2 cellular contexts compared by ENCODE assay signal in the genomic region with DNA sequence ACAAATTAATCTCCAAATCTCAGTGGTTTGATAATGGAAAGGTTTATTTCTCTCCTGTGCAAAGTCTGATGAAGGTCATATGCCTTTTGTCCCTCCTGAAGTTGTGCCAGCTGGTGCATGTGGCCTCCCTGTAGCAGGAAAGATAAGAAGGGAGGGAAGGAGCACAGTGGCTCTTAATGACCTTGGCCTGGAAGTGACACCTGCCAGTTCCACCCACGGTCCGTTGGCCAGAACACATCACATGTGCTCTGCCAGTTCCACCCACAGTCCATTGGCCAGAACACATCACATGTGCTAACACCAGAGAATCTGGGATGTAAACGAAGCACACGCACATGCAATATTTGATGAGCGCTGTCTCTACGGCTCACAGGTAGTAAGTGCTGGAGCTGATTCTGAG.
TF ChIP-seq lines count a peak whose summit lies in the region.

No MANE protein-coding gene starts in this region.

TF ChIP-seq in SK-N-SH, 30 proteins besides CTCF, POLR2A, EP300 and RAD21 (continued from another document):
- TF ChIP-seq, protein P1, sequence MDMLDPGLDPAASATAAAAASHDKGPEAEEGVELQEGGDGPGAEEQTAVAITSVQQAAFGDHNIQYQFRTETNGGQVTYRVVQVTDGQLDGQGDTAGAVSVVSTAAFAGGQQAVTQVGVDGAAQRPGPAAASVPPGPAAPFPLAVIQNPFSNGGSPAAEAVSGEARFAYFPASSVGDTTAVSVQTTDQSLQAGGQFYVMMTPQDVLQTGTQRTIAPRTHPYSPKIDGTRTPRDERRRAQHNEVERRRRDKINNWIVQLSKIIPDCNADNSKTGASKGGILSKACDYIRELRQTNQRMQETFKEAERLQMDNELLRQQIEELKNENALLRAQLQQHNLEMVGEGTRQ (IDR thresholded peaks at IDR 0.05; ENCODE audit: borderline replicate concordance, low read depth, low read length), result peak; percentile 17; the same call in 1 of the 2 replicates

TF ChIP-seq in SK-N-SH treated with all-trans-retinoic acid at 6 μM for 48 hours, 23 proteins besides CTCF, POLR2A, EP300 and RAD21 (continued from another document):
- TF ChIP-seq, protein P2, sequence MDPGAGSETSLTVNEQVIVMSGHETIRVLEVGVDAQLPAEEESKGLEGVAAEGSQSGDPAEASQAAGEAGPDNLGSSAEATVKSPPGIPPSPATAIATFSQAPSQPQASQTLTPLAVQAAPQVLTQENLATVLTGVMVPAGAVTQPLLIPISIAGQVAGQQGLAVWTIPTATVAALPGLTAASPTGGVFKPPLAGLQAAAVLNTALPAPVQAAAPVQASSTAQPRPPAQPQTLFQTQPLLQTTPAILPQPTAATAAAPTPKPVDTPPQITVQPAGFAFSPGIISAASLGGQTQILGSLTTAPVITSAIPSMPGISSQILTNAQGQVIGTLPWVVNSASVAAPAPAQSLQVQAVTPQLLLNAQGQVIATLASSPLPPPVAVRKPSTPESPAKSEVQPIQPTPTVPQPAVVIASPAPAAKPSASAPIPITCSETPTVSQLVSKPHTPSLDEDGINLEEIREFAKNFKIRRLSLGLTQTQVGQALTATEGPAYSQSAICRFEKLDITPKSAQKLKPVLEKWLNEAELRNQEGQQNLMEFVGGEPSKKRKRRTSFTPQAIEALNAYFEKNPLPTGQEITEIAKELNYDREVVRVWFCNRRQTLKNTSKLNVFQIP (CRISPR knock-in tag; IDR thresholded peaks at IDR 0.05; ENCODE audit: borderline replicate concordance, low read depth), result no peak
